Comparison of ENCODE assay signal across 20 cellular contexts in genomic region chr10:129952771-129953489, GRCh38. TPM values are rescaled to one million over a fixed set of nuclear protein-coding genes. Genes with fewer than 3 reads are reported as not detected.
DNase-seq lines count a peak whose midpoint lies in the region; ATAC-seq lines count a peak whose summit lies in the region.
"Had no signal": no experiment of that assay in that cellular context is flagged by ENCODE, and none has a peak within 500 bp of the region (broad histone marks: within the 10 kb centered on the region; RNA-seq: fewer than 3 reads in every experiment).

No MANE protein-coding gene starts in this region.

- ATAC-seq in GM21723 (IDR thresholded peaks at IDR 0.05; ENCODE audit: unreplicated experiment) (no peak), HG03571 (IDR thresholded peaks at IDR 0.05; ENCODE audit: unreplicated experiment) (no peak)
- ATAC-seq: activated naive CD4-positive, alpha-beta T cell treated with anti-CD3 and anti-CD28 coated beads, Interleukin-2, amount 50 U/mL, for 72 hours; body of pancreas; esophagus mucosa; left colon had no signal

- H3K4me1 ChIP-seq in skeletal muscle tissue (ENCODE audit: control insufficient read depth in 3 of 3, insufficient read depth in 3 of 3, low read length in 3 of 3), result peaks cover 35 to 82% (median 42%) of the 10 kb centered on the region in 3 donors

- H3K27me3 ChIP-seq in skeletal muscle tissue (ENCODE audit: control insufficient read depth in 3 of 3, insufficient read depth in 3 of 3, low read length in 3 of 3), result peaks cover 0 to 11% (median 9%) of the 10 kb centered on the region in 3 donors
- H3K27me3 ChIP-seq: ovary had no signal

- no peaks in the 10 kb centered on the region for H3K9me3 ChIP-seq in skeletal muscle tissue (ENCODE audit: control insufficient read depth in 3 of 3, low read length in 3 of 3)
- H3K9me3 ChIP-seq: body of pancreas, ovary had no signal

- peak overlapping the region; percentile 71 for H3K27ac ChIP-seq in skeletal muscle tissue (ENCODE audit: low read depth, low read length)
- H3K27ac ChIP-seq: body of pancreas, KMS-11, ovary, RWPE1 had no signal

- peak overlapping the region in 2 of 3 donors; percentile 36 to 63 for H3K9ac ChIP-seq in skeletal muscle tissue (ENCODE audit: low read depth in 1 of 3, low read length in 3 of 3)
- H3K9ac ChIP-seq: KMS-11 had no signal

- no peaks in the 10 kb centered on the region for H3K36me3 ChIP-seq in skeletal muscle tissue (ENCODE audit: control insufficient read depth in 3 of 3, insufficient read depth in 3 of 3, low read length in 3 of 3)
- H3K36me3 ChIP-seq: ovary had no signal

- peak; percentile 96 for DNase-seq in LHCN-M2 (ENCODE audit: low read depth)
- DNase-seq in fibroblast of gingiva (ENCODE audit: low read depth), result peak; percentile 33
- DNase-seq in hepatic stellate cell (ENCODE audit: low spot score), result peak; percentile 78
- no peak for DNase-seq in germinal center (ENCODE audit: low spot score)
- no peak for DNase-seq in NCI-H1105 (lab: John Stamatoyannopoulos, UW)
- DNase-seq: activated CD4-positive, alpha-beta memory T cell treated with anti-CD3 and anti-CD28 coated beads, Interleukin-2, amount 10 ng/mL, durations not matched to agents 7 days and 5 days; activated T-cell treated with anti-CD3 and anti-CD28 coated beads, Interleukin-2, amount 50 U/mL, for 24 hours; body of pancreas; GDM1; left colon; NCI-H1092 treated with DMSO at 0.1 percent for 48 hours had no signal

- H3K4me3 ChIP-seq in skeletal muscle tissue (ENCODE audit: low read length in 3 of 3), result peak overlapping the region in 1 of 3 donors; percentile 48
- H3K4me3 ChIP-seq: body of pancreas, ovary had no signal

RNA-seq across cellular contexts. Expression of gene EBF3, which starts 11.1 kb away (rescaled TPM):
- 41.7 and 45.2 TPM in 2 replicates for total RNA-seq in LHCN-M2 (2014; rRNA removed)
- polyA plus RNA-seq in LHCN-M2 (2012), result 16.3 TPM
- total RNA-seq in skeletal muscle tissue, result 33.4 TPM
- total RNA-seq: activated CD4-positive, alpha-beta memory T cell treated with anti-CD3 and anti-CD28 coated beads, Interleukin-2, amount 10 ng/mL, durations not matched to agents 7 days and 5 days; activated naive CD4-positive, alpha-beta T cell treated with anti-CD3 and anti-CD28 coated beads, Interleukin-2, amount 50 U/mL, for 72 hours; mononuclear cell had no signal

Comparison
In these comparisons a context has a peak if more than half of its experiments do, and no peak if none do; other contexts are left out.
1. DNase-seq: peak in LHCN-M2 (single experiment), fibroblast of gingiva (single experiment) and hepatic stellate cell (single experiment); none in germinal center (single experiment) and NCI-H1105 (single experiment).